Comparison of ENCODE assay signal across 23 cellular contexts in the genomic region with DNA sequence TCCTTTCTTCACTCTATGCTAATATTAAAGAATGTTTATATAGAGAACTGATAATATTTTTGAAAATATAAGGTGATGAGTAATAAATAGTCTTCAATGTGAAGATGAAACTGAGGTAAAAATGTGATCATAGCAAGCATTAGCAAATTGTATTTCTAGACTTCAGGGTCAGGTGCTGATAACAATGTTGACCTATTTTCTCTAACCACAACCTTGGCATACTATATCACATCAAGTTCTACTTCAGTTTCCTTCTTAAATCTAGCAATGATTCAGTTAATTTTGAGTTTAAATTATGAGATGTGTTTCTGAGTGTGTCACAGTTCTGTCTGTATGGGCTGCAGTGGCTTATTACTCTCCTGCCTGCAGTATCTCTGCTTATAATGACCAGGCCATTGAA.
"Had no signal": no experiment of that assay in that cellular context is flagged by ENCODE, and none has a peak within 500 bp of the region (broad histone marks: within the 10 kb centered on the region; RNA-seq: fewer than 3 reads in every experiment).

No MANE protein-coding gene starts in this region.

- H3K27me3 Mint-ChIP-seq: activated naive CD4-positive, alpha-beta T cell treated with anti-CD3 and anti-CD28 coated beads, Interleukin-2, amount 10 ng/mL, durations not matched to agents 7 days and 5 days; dendritic cell treated with granulocyte-macrophage colony-stimulating factor and Interleukin-4, amounts not matched to agents 40 ng/mL and 50 ng/mL, for 4 days; stimulated activated naive CD8-positive, alpha-beta T cell treated with anti-CD3 and anti-CD28 coated beads, Interleukin-15, amount 100 ng/mL, for 72 hours had no signal

- DNase-seq: activated CD4-positive, alpha-beta T cell treated with anti-CD3 and anti-CD28 coated beads for 4 hours; activated CD4-positive, alpha-beta T cell treated with anti-CD3 and anti-CD28 coated beads, Interleukin-2, amount 50 U/mL, for 48 hours; activated CD8-positive, alpha-beta memory T cell treated with anti-CD3 and anti-CD28 coated beads, Interleukin-2, amount 50 U/mL, for 48 hours; activated effector memory CD4-positive, alpha-beta T cell treated with Interleukin-2 at 50 U/mL for 16 hours; activated naive CD4-positive, alpha-beta T cell treated with anti-CD3 and anti-CD28 coated beads, Interleukin-2, amount 10 ng/mL, durations not matched to agents 7 days and 5 days; activated T-cell treated with anti-CD3 and anti-CD28 coated beads, Interleukin-2, amount 50 U/mL, for 48 hours; body of pancreas; effector CD4-positive, alpha-beta T cell; erythroblast; foreskin fibroblast; left ventricle myocardium superior; mammary epithelial cell; midbrain; posterior cingulate gyrus; right lobe of liver; stimulated activated CD4-positive, alpha-beta T cell treated with anti-CD3 and anti-CD28 coated beads, Interleukin-1b, Interleukin-23, amount 100 ng/mL, for 48 hours; stimulated activated naive CD8-positive, alpha-beta T cell treated with anti-CD3 and anti-CD28 coated beads, Interleukin-15, amount 100 ng/mL, for 72 hours; tibial artery had no signal

- ATAC-seq: body of pancreas; left ventricle myocardium superior; stimulated activated naive CD8-positive, alpha-beta T cell treated with anti-CD3 and anti-CD28 coated beads, Interleukin-15, amount 100 ng/mL, for 72 hours; WTC11 had no signal

- H3K36me3 ChIP-seq: right lobe of liver had no signal

- H3K4me1 Mint-ChIP-seq: activated naive CD4-positive, alpha-beta T cell treated with anti-CD3 and anti-CD28 coated beads, Interleukin-2, amount 10 ng/mL, durations not matched to agents 7 days and 5 days; nephron; stimulated activated naive CD8-positive, alpha-beta T cell treated with anti-CD3 and anti-CD28 coated beads, Interleukin-15, amount 100 ng/mL, for 72 hours had no signal

- H3K27me3 ChIP-seq: body of pancreas, cardiac muscle cell, right lobe of liver, tibial artery had no signal

- H3K4me3 ChIP-seq: body of pancreas, cardiac muscle cell, right lobe of liver, skin epidermis, tibial artery had no signal

- H3K9me3 ChIP-seq: body of pancreas, right lobe of liver, tibial artery had no signal

- H3K27ac ChIP-seq: body of pancreas, cardiac muscle cell, right lobe of liver, skin epidermis, tibial artery had no signal

- H3K4me3 Mint-ChIP-seq: activated naive CD4-positive, alpha-beta T cell treated with anti-CD3 and anti-CD28 coated beads, Interleukin-2, amount 10 ng/mL, durations not matched to agents 7 days and 5 days; dendritic cell treated with granulocyte-macrophage colony-stimulating factor and Interleukin-4, amounts not matched to agents 40 ng/mL and 50 ng/mL, for 4 days; nephron; stimulated activated naive CD8-positive, alpha-beta T cell treated with anti-CD3 and anti-CD28 coated beads, Interleukin-15, amount 100 ng/mL, for 72 hours; WTC11 had no signal

- H3K27ac Mint-ChIP-seq: activated naive CD4-positive, alpha-beta T cell treated with anti-CD3 and anti-CD28 coated beads, Interleukin-2, amount 10 ng/mL, durations not matched to agents 7 days and 5 days; nephron; stimulated activated naive CD8-positive, alpha-beta T cell treated with anti-CD3 and anti-CD28 coated beads, Interleukin-15, amount 100 ng/mL, for 72 hours; WTC11 had no signal

- H3K9me3 Mint-ChIP-seq: activated naive CD4-positive, alpha-beta T cell treated with anti-CD3 and anti-CD28 coated beads, Interleukin-2, amount 10 ng/mL, durations not matched to agents 7 days and 5 days; dendritic cell treated with granulocyte-macrophage colony-stimulating factor and Interleukin-4, amounts not matched to agents 40 ng/mL and 50 ng/mL, for 4 days; nephron; stimulated activated naive CD8-positive, alpha-beta T cell treated with anti-CD3 and anti-CD28 coated beads, Interleukin-15, amount 100 ng/mL, for 72 hours; WTC11 had no signal
